Comparison of ENCODE assay signal across 15 cellular contexts in the genomic region with DNA sequence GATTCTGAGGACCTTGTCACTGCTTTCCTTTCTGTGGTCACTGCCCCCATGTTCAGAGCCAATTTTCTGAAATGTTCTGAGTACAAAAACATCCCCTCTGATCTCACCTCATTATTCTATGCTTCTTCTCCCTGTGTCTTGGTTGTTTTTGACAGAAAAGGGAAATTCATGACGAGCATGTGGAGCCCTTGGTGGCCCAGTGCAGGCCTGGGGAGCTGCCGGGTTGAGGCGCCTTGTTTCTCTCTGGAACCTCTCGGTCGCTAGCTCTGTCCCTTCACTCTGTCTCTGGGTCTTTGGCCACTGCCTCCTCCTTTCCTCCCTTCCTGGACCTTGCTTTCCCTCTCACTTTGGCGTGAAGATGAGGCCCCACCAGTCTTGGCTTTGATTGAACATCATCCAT.
DNase-seq lines count a peak whose midpoint lies in the region; ATAC-seq and TF ChIP-seq lines count a peak whose summit lies in the region.
"Had no signal": no experiment of that assay in that cellular context is flagged by ENCODE, and none has a peak within 500 bp of the region (broad histone marks: within the 10 kb centered on the region; RNA-seq: fewer than 3 reads in every experiment).

No MANE protein-coding gene starts in this region.

- peaks cover 37% of the 10 kb centered on the region for H3K27me3 Mint-ChIP-seq in endodermal cell (ENCODE audit: insufficient read depth)

- 79% methylated on average over 3 of the region's 6 CpGs; no CpG with 5 or more reads in 1 of the 2 experiments for WGBS in endodermal cell (ENCODE audit: insufficient coverage in 1 of 2, insufficient read length in 1 of 2), 2 experiments

- no peak overlapping the region for H3K27ac Mint-ChIP-seq in endodermal cell
- H3K27ac Mint-ChIP-seq: CD8-positive, alpha-beta memory T cell; IgD-negative memory B cell had no signal

- DNase-seq in activated CD8-positive, alpha-beta memory T cell treated with anti-CD3 and anti-CD28 coated beads, Interleukin-2, amount 50 U/mL, for 48 hours: peak; percentile 15
- no peak for DNase-seq in activated CD8-positive, alpha-beta memory T cell treated with anti-CD3 and anti-CD28 coated beads for 24 hours
- DNase-seq in WERI-Rb-1: peak; percentile 4
- DNase-seq in endodermal cell: peak; percentile 52
- DNase-seq in HEK293T (ENCODE audit: extremely low spot score): no peak
- no peak for DNase-seq in DMS114 treated with DMSO at 0.1 percent for 48 hours (lab: John Stamatoyannopoulos, UW; ENCODE audit: unreplicated experiment)
- DNase-seq: DMS79, KG1 had no signal

- no peak overlapping the region for H3K4me3 Mint-ChIP-seq in endodermal cell
- H3K4me3 Mint-ChIP-seq: CD8-positive, alpha-beta memory T cell; IgD-negative memory B cell had no signal

- H3K4me3 ChIP-seq in WERI-Rb-1 (ENCODE audit: low read depth, low read length) (no peak overlapping the region), endodermal cell (ENCODE audit: low read length) (no peak overlapping the region)
- H3K4me3 ChIP-seq: GM12878 had no signal

- H3K4me1 ChIP-seq in endodermal cell (ENCODE audit: control insufficient read depth, insufficient read depth, low read length): no peaks in the 10 kb centered on the region

- H3K36me3 ChIP-seq in WERI-Rb-1: no peaks in the 10 kb centered on the region
- no peaks in the 10 kb centered on the region for H3K36me3 ChIP-seq in endodermal cell (ENCODE audit: control insufficient read depth, insufficient read depth, low read length)

- H3K27ac ChIP-seq in WERI-Rb-1 (no peak overlapping the region), endodermal cell (ENCODE audit: low read depth, low read length) (no peak overlapping the region)
- H3K27ac ChIP-seq: 22Rv1 had no signal

- H3K27me3 ChIP-seq in WERI-Rb-1 (ENCODE audit: insufficient read depth, low read depth, severe bottlenecking) (no peaks in the 10 kb centered on the region), endodermal cell (ENCODE audit: control insufficient read depth, insufficient read depth, low read length, poor library complexity, severe bottlenecking) (peaks cover 53% of the 10 kb centered on the region)

- no peak for TF ChIP-seq CTCF in WERI-Rb-1 (IDR thresholded peaks at IDR 0.05; ENCODE audit: low read depth, low read length)
- TF ChIP-seq CTCF in endodermal cell (conservative IDR thresholded peaks at IDR 0.05): no peak

- CTCF ChIA-PET in HEK293T (lab: Yijun Ruan, JAX): interaction anchor here (0.5 to 1.5 kb wide), 5 partner anchors 8 to 679 kb away, joined by 3 to 5 read pairs (median 5); no protein-coding TSS in a partner anchor

- H3K4me1 Mint-ChIP-seq in endodermal cell: peaks cover 2% of the 10 kb centered on the region

- POLR2A ChIA-PET in HEK293T (lab: Yijun Ruan, JAX): no interaction called here

- no peak for ATAC-seq in GM21390 (IDR thresholded peaks at IDR 0.05; ENCODE audit: unreplicated experiment)
- ATAC-seq in GM21825 (IDR thresholded peaks at IDR 0.05; ENCODE audit: unreplicated experiment): no peak

- no peaks in the 10 kb centered on the region for H3K9me3 ChIP-seq in WERI-Rb-1 (ENCODE audit: severe bottlenecking)
- no peaks in the 10 kb centered on the region for H3K9me3 ChIP-seq in endodermal cell (ENCODE audit: control insufficient read depth, low read length)
- H3K9me3 ChIP-seq: Caco-2 had no signal

- no peak overlapping the region for H3K9ac ChIP-seq in endodermal cell (ENCODE audit: extremely low read depth, low read length, poor library complexity, severe bottlenecking)

- H3K36me3 Mint-ChIP-seq in endodermal cell (ENCODE audit: low read depth): no peaks in the 10 kb centered on the region
- H3K36me3 Mint-ChIP-seq: CD8-positive, alpha-beta memory T cell; IgD-negative memory B cell had no signal

- H3K9me3 Mint-ChIP-seq in endodermal cell: no peaks in the 10 kb centered on the region
- H3K9me3 Mint-ChIP-seq: CD8-positive, alpha-beta memory T cell; IgD-negative memory B cell had no signal

TF ChIP-seq in HEK293T, 16 proteins besides CTCF, POLR2A, EP300 and RAD21:
- no peak for TF ChIP-seq FOXA1 (IDR thresholded peaks at IDR 0.05)
- no peak for TF ChIP-seq ELF4 (IDR thresholded peaks at IDR 0.05)
- no peak for TF ChIP-seq BHLHE40 (IDR thresholded peaks at IDR 0.05; ENCODE audit: borderline replicate concordance)
- TF ChIP-seq FOXK2 (IDR thresholded peaks at IDR 0.05): no peak
- TF ChIP-seq LEF1 (IDR thresholded peaks at IDR 0.05; ENCODE audit: borderline replicate concordance): no peak
- no peak for TF ChIP-seq SUZ12 (IDR thresholded peaks at IDR 0.05)
- no peak for TF ChIP-seq TARDBP (IDR thresholded peaks at IDR 0.05)
- TF ChIP-seq ARNT (IDR thresholded peaks at IDR 0.05): no peak
- no peak for TF ChIP-seq CTBP1 (IDR thresholded peaks at IDR 0.05; ENCODE audit: borderline replicate concordance)
- TF ChIP-seq ZNF384 (IDR thresholded peaks at IDR 0.05): no peak
- TF ChIP-seq L3MBTL2 (conservative IDR thresholded peaks at IDR 0.05): no peak
- TF ChIP-seq FOXM1 (IDR thresholded peaks at IDR 0.05; ENCODE audit: borderline replicate concordance): no peak
- TF ChIP-seq SP1 (IDR thresholded peaks at IDR 0.05): no peak
- TF ChIP-seq, protein P1, sequence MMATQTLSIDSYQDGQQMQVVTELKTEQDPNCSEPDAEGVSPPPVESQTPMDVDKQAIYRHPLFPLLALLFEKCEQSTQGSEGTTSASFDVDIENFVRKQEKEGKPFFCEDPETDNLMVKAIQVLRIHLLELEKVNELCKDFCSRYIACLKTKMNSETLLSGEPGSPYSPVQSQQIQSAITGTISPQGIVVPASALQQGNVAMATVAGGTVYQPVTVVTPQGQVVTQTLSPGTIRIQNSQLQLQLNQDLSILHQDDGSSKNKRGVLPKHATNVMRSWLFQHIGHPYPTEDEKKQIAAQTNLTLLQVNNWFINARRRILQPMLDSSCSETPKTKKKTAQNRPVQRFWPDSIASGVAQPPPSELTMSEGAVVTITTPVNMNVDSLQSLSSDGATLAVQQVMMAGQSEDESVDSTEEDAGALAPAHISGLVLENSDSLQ (IDR thresholded peaks at IDR 0.05): no peak
- no peak for TF ChIP-seq NFRKB (IDR thresholded peaks at IDR 0.05)
- TF ChIP-seq HDGF (IDR thresholded peaks at IDR 0.05; ENCODE audit: borderline replicate concordance): no peak
TF ChIP-seq in HEK293T: peak in this region for 0.

Comparison
In these comparisons a context has a peak if more than half of its experiments do, and no peak if none do; other contexts are left out.
1. DNase-seq: peak in activated CD8-positive, alpha-beta memory T cell treated with anti-CD3 and anti-CD28 coated beads, Interleukin-2, amount 50 U/mL, for 48 hours (single experiment), WERI-Rb-1 (single experiment) and endodermal cell (single experiment); none in activated CD8-positive, alpha-beta memory T cell treated with anti-CD3 and anti-CD28 coated beads for 24 hours (single experiment), HEK293T (single experiment) and DMS114 treated with DMSO at 0.1 percent for 48 hours (single experiment).